8 cellular contexts compared by ENCODE assay signal in genomic region chr16:21543151-21543878, GRCh38. TPM values are rescaled to one million over a fixed set of nuclear protein-coding genes. Genes with fewer than 3 reads are reported as not detected.
DNase-seq lines count a peak whose midpoint lies in the region; ATAC-seq, FAIRE-seq and TF ChIP-seq lines count a peak whose summit lies in the region.
"Not testable (repeated sequence)": the region's sequence is repeated elsewhere in the genome, so short reads cannot be mapped to it uniquely, and the experiment has no call there.

No MANE protein-coding gene starts in this region.

- H3K9me1 ChIP-seq in endothelial cell of umbilical vein (replicated peaks; ENCODE audit: control insufficient read depth, extremely low read depth, insufficient read depth, low read length): not testable (repeated sequence)

- TF ChIP-seq POLR2A in NB4 (IDR thresholded peaks at IDR 0.05; ENCODE audit: extremely low read depth, insufficient read length); endothelial cell of umbilical vein (IDR thresholded peaks at IDR 0.05; ENCODE audit: low read depth, low read length): not testable (repeated sequence)

- dilution Hi-C loops in endothelial cell of umbilical vein (cut with MboI; ENCODE audit: extremely low pct_ligation_motif_present, low sequenced_read_pairs): not testable (repeated sequence)

- peak overlapping the region; percentile 54 for H3K27ac Mint-ChIP-seq in T-helper 17 cell
- peak overlapping the region; percentile 53 for H3K27ac Mint-ChIP-seq in activated naive CD8-positive, alpha-beta T cell treated with anti-CD3 and anti-CD28 coated beads, Interleukin-2, amount 10 ng/mL, durations not matched to agents 7 days and 5 days
- H3K27ac Mint-ChIP-seq in natural killer cell treated with Interleukin-12 subunit alpha and Interleukin-12 subunit beta and Interleukin-15 and Interleukin-18, amount 100 ng/mL, for 72 hours: not testable (repeated sequence)
- peak overlapping the region; percentile 60 for H3K27ac Mint-ChIP-seq in stimulated activated naive B cell treated with anti-CD40 and anti-IgM and Interleukin-4, amounts not matched to agents 10 μg/mL and 1 μg/mL and 100 μg/mL, for 72 hours

- FAIRE-seq in endothelial cell of umbilical vein (lab: Jason Lieb, UNC): peak; percentile 61
- not testable (repeated sequence) for FAIRE-seq in kidney (lab: Jason Lieb, UNC)

- peak overlapping the region in 2 of 11 experiments; percentile 4 to 24; a peak in 2 of 22 replicates for H3K9ac ChIP-seq in BLaER1 treated with 17β-estradiol and CSF1 and Interleukin-3, amounts not matched to agents 10 nM and 100 nM
- H3K9ac ChIP-seq in endothelial cell of umbilical vein (replicated peaks; ENCODE audit: extremely low read depth, insufficient read depth, low read length); kidney (ENCODE audit: low read length in 2 of 2): not testable (repeated sequence)

- H2AFZ ChIP-seq in endothelial cell of umbilical vein (ENCODE audit: low read depth, low read length): not testable (repeated sequence)

- CTCF ChIA-PET in endothelial cell of umbilical vein (lab: Charles Lee): not testable (repeated sequence)

- POLR2A ChIA-PET in activated naive CD8-positive, alpha-beta T cell treated with anti-CD3 and anti-CD28 coated beads, Interleukin-2, amount 10 ng/mL, durations not matched to agents 7 days and 5 days (lab: Charles Lee); endothelial cell of umbilical vein (lab: Charles Lee): not testable (repeated sequence)

- H3K27me3 ChIP-seq in BLaER1 treated with 17β-estradiol and CSF1 and Interleukin-3, amounts not matched to agents 10 nM and 100 nM: peaks cover 0 to 19% (median 0%) of the 10 kb centered on the region in 11 experiments; a peak in 5 of 22 replicates
- not testable (repeated sequence) for H3K27me3 ChIP-seq in endothelial cell of umbilical vein (ENCODE audit: control insufficient read depth in 2 of 2, insufficient read depth in 2 of 2, low read length in 2 of 2)

- H3K79me2 ChIP-seq in endothelial cell of umbilical vein (ENCODE audit: control insufficient read depth, insufficient read depth, low read length): not testable (repeated sequence)

- H3K36me3 Mint-ChIP-seq in T-helper 17 cell (ENCODE audit: low read depth); activated naive CD8-positive, alpha-beta T cell treated with anti-CD3 and anti-CD28 coated beads, Interleukin-2, amount 10 ng/mL, durations not matched to agents 7 days and 5 days; natural killer cell treated with Interleukin-12 subunit alpha and Interleukin-12 subunit beta and Interleukin-15 and Interleukin-18, amount 100 ng/mL, for 72 hours; stimulated activated naive B cell treated with anti-CD40 and anti-IgM and Interleukin-4, amounts not matched to agents 10 μg/mL and 1 μg/mL and 100 μg/mL, for 72 hours: not testable (repeated sequence)

- H4K20me1 ChIP-seq in BLaER1 treated with 17β-estradiol and CSF1 and Interleukin-3, amounts not matched to agents 10 nM and 100 nM: peaks cover 0 to 11% (median 8%) of the 10 kb centered on the region in 11 experiments; a peak in 12 of 22 replicates
- not testable (repeated sequence) for H4K20me1 ChIP-seq in endothelial cell of umbilical vein (replicated peaks; ENCODE audit: control insufficient read depth, extremely low read depth, insufficient read depth, low read length)

- not testable (repeated sequence) for H3K4me3 ChIP-seq in BLaER1 treated with 17β-estradiol and CSF1 and Interleukin-3, amounts not matched to agents 10 nM and 100 nM; NB4 (ENCODE audit: low read depth, low read length); endothelial cell of umbilical vein (replicated peaks in 1 of 3; ENCODE audit: insufficient read depth in 1 of 3, low read depth in 1 of 3, low read length in 3 of 3); kidney (ENCODE audit: low read length in 2 of 2)

- H3K4me3 Mint-ChIP-seq in T-helper 17 cell; natural killer cell treated with Interleukin-12 subunit alpha and Interleukin-12 subunit beta and Interleukin-15 and Interleukin-18, amount 100 ng/mL, for 72 hours; stimulated activated naive B cell treated with anti-CD40 and anti-IgM and Interleukin-4, amounts not matched to agents 10 μg/mL and 1 μg/mL and 100 μg/mL, for 72 hours: not testable (repeated sequence)
- peak overlapping the region; percentile 28 for H3K4me3 Mint-ChIP-seq in activated naive CD8-positive, alpha-beta T cell treated with anti-CD3 and anti-CD28 coated beads, Interleukin-2, amount 10 ng/mL, durations not matched to agents 7 days and 5 days

- not testable (repeated sequence) for TF ChIP-seq CTCF in NB4 (IDR thresholded peaks at IDR 0.05; ENCODE audit: low read depth, low read length); endothelial cell of umbilical vein (IDR thresholded peaks at IDR 0.05; ENCODE audit: extremely low read depth in 1 of 2, insufficient read depth in 1 of 2, low read depth in 1 of 2, low read length in 2 of 2); kidney (IDR thresholded peaks at IDR 0.05; ENCODE audit: borderline replicate concordance, extremely low read depth, insufficient read depth)

- H3K9me3 Mint-ChIP-seq in activated naive CD8-positive, alpha-beta T cell treated with anti-CD3 and anti-CD28 coated beads, Interleukin-2, amount 10 ng/mL, durations not matched to agents 7 days and 5 days; natural killer cell treated with Interleukin-12 subunit alpha and Interleukin-12 subunit beta and Interleukin-15 and Interleukin-18, amount 100 ng/mL, for 72 hours; stimulated activated naive B cell treated with anti-CD40 and anti-IgM and Interleukin-4, amounts not matched to agents 10 μg/mL and 1 μg/mL and 100 μg/mL, for 72 hours: not testable (repeated sequence)

- H3K36me3 ChIP-seq in BLaER1 treated with 17β-estradiol and CSF1 and Interleukin-3, amounts not matched to agents 10 nM and 100 nM; endothelial cell of umbilical vein (ENCODE audit: control insufficient read depth in 2 of 2, extremely low read depth in 1 of 2, insufficient read depth in 2 of 2, low read length in 2 of 2); kidney (ENCODE audit: control insufficient read depth in 1 of 2, insufficient read depth in 2 of 2, low read length in 2 of 2): not testable (repeated sequence)

- not testable (repeated sequence) for BruUV-seq in endothelial cell of umbilical vein (replicated peaks; lab: Mats Ljungman, UMichigan)

- H3K4me1 ChIP-seq in BLaER1 treated with 17β-estradiol and CSF1 and Interleukin-3, amounts not matched to agents 10 nM and 100 nM: peaks cover 42 to 60% (median 55%) of the 10 kb centered on the region in 10 experiments
- H3K4me1 ChIP-seq in endothelial cell of umbilical vein (ENCODE audit: control insufficient read depth, extremely low read depth, insufficient read depth, low read length); kidney (ENCODE audit: control insufficient read depth in 1 of 2, insufficient read depth in 1 of 2, low read depth in 1 of 2, low read length in 2 of 2): not testable (repeated sequence)

- not testable (repeated sequence) for H3K27me3 Mint-ChIP-seq in T-helper 17 cell; activated naive CD8-positive, alpha-beta T cell treated with anti-CD3 and anti-CD28 coated beads, Interleukin-2, amount 10 ng/mL, durations not matched to agents 7 days and 5 days; stimulated activated naive B cell treated with anti-CD40 and anti-IgM and Interleukin-4, amounts not matched to agents 10 μg/mL and 1 μg/mL and 100 μg/mL, for 72 hours
- H3K27me3 Mint-ChIP-seq in natural killer cell treated with Interleukin-12 subunit alpha and Interleukin-12 subunit beta and Interleukin-15 and Interleukin-18, amount 100 ng/mL, for 72 hours: peaks cover 0 to 11% of the 10 kb centered on the region in 2 donors

- not testable (repeated sequence) for H3K27ac ChIP-seq in BLaER1 treated with 17β-estradiol and CSF1 and Interleukin-3, amounts not matched to agents 10 nM and 100 nM; endothelial cell of umbilical vein (ENCODE audit: insufficient read depth, low read depth, low read length); kidney (ENCODE audit: low read depth in 2 of 2, low read length in 2 of 2)

- intact Hi-C loops in endothelial cell of umbilical vein (cut with micrococcal nuclease); kidney (cut with DNase I): not testable (repeated sequence)

- ATAC-seq in T-helper 17 cell; activated naive CD8-positive, alpha-beta T cell treated with anti-CD3 and anti-CD28 coated beads, Interleukin-2, amount 10 ng/mL, durations not matched to agents 7 days and 5 days (ENCODE audit: low read depth); natural killer cell treated with Interleukin-12 subunit alpha and Interleukin-12 subunit beta and Interleukin-15 and Interleukin-18, amount 100 ng/mL, for 72 hours; stimulated activated naive B cell treated with anti-CD40 and anti-IgM and Interleukin-4, amounts not matched to agents 10 μg/mL and 1 μg/mL and 100 μg/mL, for 72 hours (replicated peaks): not testable (repeated sequence)

- DNase-seq in NB4 (ENCODE audit: low read depth) (peak; percentile 46), kidney (peak; percentile 64)
- not testable (repeated sequence) for DNase-seq in T-helper 17 cell; activated naive CD8-positive, alpha-beta T cell treated with anti-CD3 and anti-CD28 coated beads, Interleukin-2, amount 10 ng/mL, durations not matched to agents 7 days and 5 days; endothelial cell of umbilical vein (ENCODE audit: low read depth, low spot score); stimulated activated naive B cell treated with anti-CD40 and anti-IgM and Interleukin-4, amounts not matched to agents 10 μg/mL and 1 μg/mL and 100 μg/mL, for 72 hours
- DNase-seq in natural killer cell treated with Interleukin-12 subunit alpha and Interleukin-12 subunit beta and Interleukin-15 and Interleukin-18, amount 100 ng/mL, for 72 hours (ENCODE audit: low spot score): peak; percentile 40

- H3K9me3 ChIP-seq in BLaER1 treated with 17β-estradiol and CSF1 and Interleukin-3, amounts not matched to agents 10 nM and 100 nM (replicated peaks in 1 of 11); T-helper 17 cell (ENCODE audit: control insufficient read depth, low read length, poor library complexity, severe bottlenecking); endothelial cell of umbilical vein (replicated peaks; ENCODE audit: control insufficient read depth, insufficient read depth, low read length); kidney (ENCODE audit: control insufficient read depth in 1 of 2, low read length in 2 of 2): not testable (repeated sequence)

- H3K4me2 ChIP-seq in BLaER1 treated with 17β-estradiol and CSF1 and Interleukin-3, amounts not matched to agents 10 nM and 100 nM: peak overlapping the region; percentile 0 to 98 (median 91); a peak in 20 of 22 replicates
- H3K4me2 ChIP-seq in endothelial cell of umbilical vein (ENCODE audit: insufficient read depth, low read length): not testable (repeated sequence)

- H3K4me1 Mint-ChIP-seq in T-helper 17 cell: not testable (repeated sequence)
- H3K4me1 Mint-ChIP-seq in activated naive CD8-positive, alpha-beta T cell treated with anti-CD3 and anti-CD28 coated beads, Interleukin-2, amount 10 ng/mL, durations not matched to agents 7 days and 5 days: peaks cover 22% of the 10 kb centered on the region
- H3K4me1 Mint-ChIP-seq in natural killer cell treated with Interleukin-12 subunit alpha and Interleukin-12 subunit beta and Interleukin-15 and Interleukin-18, amount 100 ng/mL, for 72 hours (ENCODE audit: low read depth in 2 of 2): peaks cover 22 to 31% of the 10 kb centered on the region in 2 donors
- H3K4me1 Mint-ChIP-seq in stimulated activated naive B cell treated with anti-CD40 and anti-IgM and Interleukin-4, amounts not matched to agents 10 μg/mL and 1 μg/mL and 100 μg/mL, for 72 hours: peaks cover 34 to 54% of the 10 kb centered on the region in 2 donors

RNA-seq across cellular contexts. Expression of gene METTL9, which starts 56.1 kb away (rescaled TPM):
- 10 to 100 TPM; 79.0 to 80.3 TPM for total RNA-seq in T-helper 17 cell
- total RNA-seq in activated naive CD8-positive, alpha-beta T cell treated with anti-CD3 and anti-CD28 coated beads, Interleukin-2, amount 10 ng/mL, durations not matched to agents 7 days and 5 days: 10 to 100 TPM; 95.2 to 95.9 TPM
- 116 and 121 TPM in 2 replicates for total RNA-seq in endothelial cell of umbilical vein
- 44.0 and 53.8 TPM in 2 replicates for polyA plus RNA-seq in endothelial cell of umbilical vein
- polyA plus RNA-seq in endothelial cell of umbilical vein (2011; cell fraction: cytosol; rRNA removed): 70.4 and 82.4 TPM in 2 replicates
- polyA plus RNA-seq in endothelial cell of umbilical vein (2011; cell fraction: nucleus; rRNA removed): 27.5 and 35.8 TPM in 2 replicates
- polyA plus RNA-seq in endothelial cell of umbilical vein (2012): 130 and 154 TPM in 2 replicates
- 38.5 and 44.6 TPM in 2 replicates for polyA minus RNA-seq in endothelial cell of umbilical vein
- 29.7 TPM for polyA minus RNA-seq in endothelial cell of umbilical vein (2011; cell fraction: cytosol; rRNA and poly(A)+ RNA removed)
- 28.8 and 38.9 TPM in 2 replicates for polyA minus RNA-seq in endothelial cell of umbilical vein (2011; cell fraction: nucleus; rRNA and poly(A)+ RNA removed)
- total RNA-seq in kidney: 129 TPM
- 193 TPM for polyA plus RNA-seq in kidney (ENCODE audit: insufficient read depth, low read depth, low replicate concordance)
- total RNA-seq in natural killer cell treated with Interleukin-12 subunit alpha and Interleukin-12 subunit beta and Interleukin-15 and Interleukin-18, amount 100 ng/mL, for 72 hours: 100 to 1,000 TPM; 104 to 114 TPM
